8 cellular contexts compared by ENCODE assay signal in genomic region chr1:20733361-20733975, GRCh38. TPM values are rescaled to one million over a fixed set of nuclear protein-coding genes. Genes with fewer than 3 reads are reported as not detected.
DNase-seq lines count a peak whose midpoint lies in the region; ATAC-seq and TF ChIP-seq lines count a peak whose summit lies in the region.
"Had no signal": no experiment of that assay in that cellular context is flagged by ENCODE, and none has a peak within 500 bp of the region (broad histone marks: within the 10 kb centered on the region; RNA-seq: fewer than 3 reads in every experiment).

No MANE protein-coding gene starts in this region.

- peaks cover 30% of the 10 kb centered on the region for H3K4me1 ChIP-seq in GM23338 (ENCODE audit: insufficient read depth)
- H3K4me1 ChIP-seq in RWPE2 (ENCODE audit: insufficient read depth, poor library complexity, severe bottlenecking): peaks cover 18% of the 10 kb centered on the region
- peaks cover 4 to 42% (median 28%) of the 10 kb centered on the region in 6 donors for H3K4me1 ChIP-seq in spleen

- H3K4me3 Mint-ChIP-seq in GM23338: peak overlapping the region; percentile 78

- ATAC-seq in GM23338 (no peak), RWPE2 (ENCODE audit: low read depth) (no peak), GM19351 (IDR thresholded peaks at IDR 0.05; ENCODE audit: unreplicated experiment) (no peak), omental fat pad (ENCODE audit: low FRiP score) (no peak)

- peak overlapping the region; percentile 100 for H2AFZ ChIP-seq in GM23338

- H3K9me3 ChIP-seq in RWPE2 (ENCODE audit: severe bottlenecking) (no peaks in the 10 kb centered on the region), spleen (no peaks in the 10 kb centered on the region)

- DNase-seq in GM23338 (ENCODE audit: low spot score) (no peak), RWPE2 (ENCODE audit: low spot score) (no peak), fibroblast of villous mesenchyme (ENCODE audit: low read depth) (no peak), spleen (no peak), A172 (ENCODE audit: low spot score) (no peak), omental fat pad (ENCODE audit: low spot score) (no peak)

- H3K9me3 Mint-ChIP-seq in GM23338: no peaks in the 10 kb centered on the region

- 24 to 41% (median 28%) methylated on average over 7 of the region's 7 CpGs for whole genome bisulfite sequencing in spleen, 5 donors

- peaks cover 16% of the 10 kb centered on the region; the same call in 1 of the 2 replicates for H3F3A ChIP-seq in GM23338 (replicated peaks; ENCODE audit: low read depth)

- peaks cover 40% of the 10 kb centered on the region for H3K27me3 Mint-ChIP-seq in GM23338 (ENCODE audit: insufficient read depth, low read depth, poor library complexity)

- no peaks in the 10 kb centered on the region for H3K36me3 ChIP-seq in GM23338 (ENCODE audit: insufficient read depth)
- H3K36me3 ChIP-seq in RWPE2 (ENCODE audit: low read depth): peaks cover 6% of the 10 kb centered on the region
- peaks cover 0 to 28% (median 8%) of the 10 kb centered on the region in 6 donors for H3K36me3 ChIP-seq in spleen

- H3K4me2 ChIP-seq in GM23338: peak overlapping the region; percentile 94

- H3K27me3 ChIP-seq in GM23338 (ENCODE audit: insufficient read depth) (peaks cover 41% of the 10 kb centered on the region), RWPE2 (ENCODE audit: insufficient read depth, poor library complexity, severe bottlenecking) (no peaks in the 10 kb centered on the region), spleen (replicated peaks in 1 of 7) (peaks cover 0 to 50% (median 28%) of the 10 kb centered on the region in 7 donors)

- no peaks in the 10 kb centered on the region; the same call in 2 of the 3 replicates for H3K36me3 Mint-ChIP-seq in GM23338 (ENCODE audit: low read depth)

- H3K79me2 ChIP-seq in GM23338 (replicated peaks; ENCODE audit: insufficient read depth): no peaks in the 10 kb centered on the region

- no peak for TF ChIP-seq CTCF in GM23338 (conservative IDR thresholded peaks at IDR 0.05; ENCODE audit: low read depth in 2 of 2)
- TF ChIP-seq CTCF in RWPE2 (IDR thresholded peaks at IDR 0.05; ENCODE audit: poor library complexity, severe bottlenecking): peak; percentile 28
- TF ChIP-seq CTCF in fibroblast of villous mesenchyme (IDR thresholded peaks at IDR 0.05; ENCODE audit: insufficient read depth, low read depth, low read length): no peak
- peak in 1 of 11 experiments; percentile 1 for TF ChIP-seq CTCF in spleen (IDR thresholded peaks at IDR 0.05 in 8 of 11, conservative IDR thresholded peaks at IDR 0.05 in 3 of 11)
- no peak for TF ChIP-seq CTCF in omental fat pad (IDR thresholded peaks at IDR 0.05)

- H3K27ac Mint-ChIP-seq in GM23338: no peak overlapping the region

- H3K4me1 Mint-ChIP-seq in GM23338: peaks cover 19% of the 10 kb centered on the region

- intact Hi-C loops in spleen (cut with DNase I; ENCODE audit: low total_unique reads): no loop called here

- H3K4me3 ChIP-seq in GM23338: peak overlapping the region; percentile 87
- H3K4me3 ChIP-seq in RWPE2 (ENCODE audit: severe bottlenecking): no peak overlapping the region
- H3K4me3 ChIP-seq in fibroblast of villous mesenchyme (ENCODE audit: low read depth, low read length): peak overlapping the region; percentile 62
- peak overlapping the region in 5 of 8 donors; percentile 57 to 84 (median 61) for H3K4me3 ChIP-seq in spleen

- H3K27ac ChIP-seq in GM23338 (ENCODE audit: low read depth) (no peak overlapping the region), RWPE2 (ENCODE audit: poor library complexity, severe bottlenecking) (peak overlapping the region; percentile 95), spleen (no peak overlapping the region)
- H3K27ac ChIP-seq: HL-60 had no signal

- TF ChIP-seq POLR2A in spleen (IDR thresholded peaks at IDR 0.05): no peak

- H3K9me2 ChIP-seq in GM23338 (ENCODE audit: insufficient read depth): no peaks in the 10 kb centered on the region

- no peaks in the 10 kb centered on the region; the same call in 1 of the 2 replicates for H4K20me1 ChIP-seq in GM23338 (replicated peaks; ENCODE audit: insufficient read depth)

TF ChIP-seq in GM23338, 12 proteins besides CTCF, POLR2A, EP300 and RAD21 (continues in another document):
- TF ChIP-seq EZH2 (IDR thresholded peaks at IDR 0.05; ENCODE audit: low read depth, unreplicated experiment) (no peak), ZNF114 (CRISPR knock-in tag; IDR thresholded peaks at IDR 0.05) (no peak), POLR2AphosphoS5 (IDR thresholded peaks at IDR 0.05; ENCODE audit: low read depth) (no peak)
- TF ChIP-seq, protein P1, sequence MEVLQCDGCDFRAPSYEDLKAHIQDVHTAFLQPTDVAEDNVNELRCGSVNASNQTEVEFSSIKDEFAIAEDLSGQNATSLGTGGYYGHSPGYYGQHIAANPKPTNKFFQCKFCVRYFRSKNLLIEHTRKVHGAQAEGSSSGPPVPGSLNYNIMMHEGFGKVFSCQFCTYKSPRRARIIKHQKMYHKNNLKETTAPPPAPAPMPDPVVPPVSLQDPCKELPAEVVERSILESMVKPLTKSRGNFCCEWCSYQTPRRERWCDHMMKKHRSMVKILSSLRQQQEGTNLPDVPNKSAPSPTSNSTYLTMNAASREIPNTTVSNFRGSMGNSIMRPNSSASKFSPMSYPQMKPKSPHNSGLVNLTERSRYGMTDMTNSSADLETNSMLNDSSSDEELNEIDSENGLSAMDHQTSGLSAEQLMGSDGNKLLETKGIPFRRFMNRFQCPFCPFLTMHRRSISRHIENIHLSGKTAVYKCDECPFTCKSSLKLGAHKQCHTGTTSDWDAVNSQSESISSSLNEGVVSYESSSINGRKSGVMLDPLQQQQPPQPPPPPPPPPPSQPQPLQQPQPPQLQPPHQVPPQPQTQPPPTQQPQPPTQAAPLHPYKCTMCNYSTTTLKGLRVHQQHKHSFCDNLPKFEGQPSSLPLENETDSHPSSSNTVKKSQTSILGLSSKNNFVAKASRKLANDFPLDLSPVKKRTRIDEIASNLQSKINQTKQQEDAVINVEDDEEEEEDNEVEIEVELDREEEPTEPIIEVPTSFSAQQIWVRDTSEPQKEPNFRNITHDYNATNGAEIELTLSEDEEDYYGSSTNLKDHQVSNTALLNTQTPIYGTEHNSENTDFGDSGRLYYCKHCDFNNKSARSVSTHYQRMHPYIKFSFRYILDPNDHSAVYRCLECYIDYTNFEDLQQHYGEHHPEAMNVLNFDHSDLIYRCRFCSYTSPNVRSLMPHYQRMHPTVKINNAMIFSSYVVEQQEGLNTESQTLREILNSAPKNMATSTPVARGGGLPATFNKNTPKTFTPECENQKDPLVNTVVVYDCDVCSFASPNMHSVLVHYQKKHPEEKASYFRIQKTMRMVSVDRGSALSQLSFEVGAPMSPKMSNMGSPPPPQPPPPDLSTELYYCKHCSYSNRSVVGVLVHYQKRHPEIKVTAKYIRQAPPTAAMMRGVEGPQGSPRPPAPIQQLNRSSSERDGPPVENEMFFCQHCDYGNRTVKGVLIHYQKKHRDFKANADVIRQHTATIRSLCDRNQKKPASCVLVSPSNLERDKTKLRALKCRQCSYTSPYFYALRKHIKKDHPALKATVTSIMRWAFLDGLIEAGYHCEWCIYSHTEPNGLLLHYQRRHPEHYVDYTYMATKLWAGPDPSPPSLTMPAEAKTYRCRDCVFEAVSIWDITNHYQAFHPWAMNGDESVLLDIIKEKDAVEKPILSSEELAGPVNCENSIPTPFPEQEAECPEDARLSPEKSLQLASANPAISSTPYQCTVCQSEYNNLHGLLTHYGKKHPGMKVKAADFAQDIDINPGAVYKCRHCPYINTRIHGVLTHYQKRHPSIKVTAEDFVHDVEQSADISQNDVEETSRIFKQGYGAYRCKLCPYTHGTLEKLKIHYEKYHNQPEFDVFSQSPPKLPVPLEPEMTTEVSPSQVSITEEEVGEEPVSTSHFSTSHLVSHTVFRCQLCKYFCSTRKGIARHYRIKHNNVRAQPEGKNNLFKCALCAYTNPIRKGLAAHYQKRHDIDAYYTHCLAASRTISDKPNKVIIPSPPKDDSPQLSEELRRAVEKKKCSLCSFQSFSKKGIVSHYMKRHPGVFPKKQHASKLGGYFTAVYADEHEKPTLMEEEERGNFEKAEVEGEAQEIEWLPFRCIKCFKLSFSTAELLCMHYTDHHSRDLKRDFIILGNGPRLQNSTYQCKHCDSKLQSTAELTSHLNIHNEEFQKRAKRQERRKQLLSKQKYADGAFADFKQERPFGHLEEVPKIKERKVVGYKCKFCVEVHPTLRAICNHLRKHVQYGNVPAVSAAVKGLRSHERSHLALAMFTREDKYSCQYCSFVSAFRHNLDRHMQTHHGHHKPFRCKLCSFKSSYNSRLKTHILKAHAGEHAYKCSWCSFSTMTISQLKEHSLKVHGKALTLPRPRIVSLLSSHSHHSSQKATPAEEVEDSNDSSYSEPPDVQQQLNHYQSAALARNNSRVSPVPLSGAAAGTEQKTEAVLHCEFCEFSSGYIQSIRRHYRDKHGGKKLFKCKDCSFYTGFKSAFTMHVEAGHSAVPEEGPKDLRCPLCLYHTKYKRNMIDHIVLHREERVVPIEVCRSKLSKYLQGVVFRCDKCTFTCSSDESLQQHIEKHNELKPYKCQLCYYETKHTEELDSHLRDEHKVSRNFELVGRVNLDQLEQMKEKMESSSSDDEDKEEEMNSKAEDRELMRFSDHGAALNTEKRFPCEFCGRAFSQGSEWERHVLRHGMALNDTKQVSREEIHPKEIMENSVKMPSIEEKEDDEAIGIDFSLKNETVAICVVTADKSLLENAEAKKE (CRISPR knock-in tag; IDR thresholded peaks at IDR 0.05): no peak

RNA-seq across cellular contexts. Expression of gene SH2D5, which starts 1.0 kb away (rescaled TPM):
- total RNA-seq in GM23338 (2014; rRNA removed; shearing (Covaris generic)): 24.8 and 29.2 TPM in 2 replicates
- polyA plus RNA-seq in GM23338 (2016; fragmentation: Nextera tagmentation; extraction: Ambion mirVana) (4.6 and 5.0 TPM in 2 replicates), spleen (under 1 TPM; 0.02 to 0.05 (median 0.03) TPM)
- total RNA-seq in fibroblast of villous mesenchyme (3.9 and 4.3 TPM in 2 replicates), spleen (under 1 TPM in 2 of 7 donors, not detected in 5; 0.10 to 0.22 TPM), omental fat pad (1 to 10 TPM in 1 of 4 donors, under 1 TPM in 2, not detected in 1; 0.25 to 5.8 (median 0.84) TPM)
- total RNA-seq in A172 (2014; rRNA removed; shearing (Covaris generic)): 17.9 and 20.0 TPM in 2 replicates

RNA-seq across cellular contexts. Expression of gene KIF17, which starts 15.7 kb away (rescaled TPM):
- total RNA-seq in GM23338 (2014; rRNA removed; shearing (Covaris generic)): 13.3 and 18.6 TPM in 2 replicates
- 5.9 and 7.4 TPM in 2 replicates for polyA plus RNA-seq in GM23338 (2016; fragmentation: Nextera tagmentation; extraction: Ambion mirVana)
- total RNA-seq in fibroblast of villous mesenchyme: 0.64 and 2.2 TPM in 2 replicates
- total RNA-seq in spleen: 10 to 100 TPM; 15.4 to 82.2 (median 57.6) TPM
- polyA plus RNA-seq in spleen: 10 to 100 TPM in 1 of 3 donors, 1 to 10 TPM in 2; 8.3 to 41.4 (median 8.7) TPM
- 2.1 and 3.6 TPM in 2 replicates for total RNA-seq in A172 (2014; rRNA removed; shearing (Covaris generic))
- total RNA-seq in omental fat pad: 10 to 100 TPM in 1 of 4 donors, 1 to 10 TPM in 3; 2.6 to 14.8 (median 4.1) TPM

RNA-seq across cellular contexts. Expression of gene HP1BP3, which starts 53.6 kb away (rescaled TPM):
- total RNA-seq in GM23338 (2014; rRNA removed; shearing (Covaris generic)): 85.5 and 89.1 TPM in 2 replicates
- polyA plus RNA-seq in GM23338 (2016; fragmentation: Nextera tagmentation; extraction: Ambion mirVana) (112 and 117 TPM in 2 replicates), spleen (10 to 100 TPM; 47.3 to 80.3 (median 65.8) TPM)
- total RNA-seq in fibroblast of villous mesenchyme (258 and 274 TPM in 2 replicates), spleen (100 to 1,000 TPM; 170 to 272 (median 199) TPM), omental fat pad (100 to 1,000 TPM; 138 to 202 (median 148) TPM)
- total RNA-seq in A172 (2014; rRNA removed; shearing (Covaris generic)): 124 and 125 TPM in 2 replicates
